ENCODE assay signal across 8 cellular contexts in the genomic region with DNA sequence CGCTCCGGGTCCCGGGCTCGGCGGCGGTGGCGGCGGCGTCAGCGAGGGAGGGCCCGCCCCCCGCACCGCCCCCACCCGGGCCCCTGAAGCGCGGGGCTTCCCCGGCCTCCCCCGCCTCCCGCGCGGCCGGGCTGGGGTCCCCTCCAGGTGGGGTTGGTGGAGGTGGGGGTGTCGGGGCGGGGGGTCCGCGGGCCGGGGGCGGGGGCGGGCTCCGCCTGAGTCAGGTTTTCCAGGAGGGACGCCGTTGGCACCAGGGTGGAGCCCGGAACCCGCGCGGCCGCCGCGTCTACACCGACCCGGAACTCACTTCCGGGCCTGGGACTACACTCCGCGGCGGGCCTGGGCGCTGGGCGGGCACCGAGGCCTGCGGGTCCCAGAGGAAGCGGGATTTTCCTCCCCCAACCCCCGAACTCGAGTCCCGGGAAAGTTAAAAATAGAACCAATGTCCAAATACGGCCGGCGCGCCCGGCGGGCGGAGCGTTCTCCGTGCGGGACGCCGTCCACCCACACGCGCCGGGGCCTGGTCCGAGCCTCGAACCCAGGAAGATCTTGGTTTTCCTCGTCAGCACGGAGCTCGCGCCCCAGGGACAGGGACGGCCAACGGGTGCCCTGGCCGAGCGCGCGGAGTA. TPM values are rescaled to one million over a fixed set of nuclear protein-coding genes. Genes with fewer than 3 reads are reported as not detected.
DNase-seq lines count a peak whose midpoint lies in the region; ATAC-seq and TF ChIP-seq lines count a peak whose summit lies in the region.

No MANE protein-coding gene starts in this region.

- no peaks in the 10 kb centered on the region for H3K36me3 ChIP-seq in GM23338 (ENCODE audit: insufficient read depth)
- peaks cover 0 to 19% of the 10 kb centered on the region in 2 donors for H3K36me3 ChIP-seq in psoas muscle (ENCODE audit: insufficient read depth in 1 of 2, low read depth in 1 of 2)

- peaks cover 8% of the 10 kb centered on the region; the same call in 1 of the 2 replicates for H3K79me2 ChIP-seq in GM23338 (replicated peaks; ENCODE audit: insufficient read depth)

- DNase-seq in GM23338 (ENCODE audit: low spot score): peak; percentile 54
- peak; percentile 74 for DNase-seq in RKO (ENCODE audit: low spot score)
- peak; percentile 78 for DNase-seq in activated naive CD4-positive, alpha-beta T cell treated with anti-CD3 and anti-CD28 coated beads, Interleukin-2, amount 10 ng/mL, durations not matched to agents 7 days and 5 days
- peak; percentile 84 for DNase-seq in Right ventricle myocardium superior
- peak; percentile 77 to 83 for DNase-seq in psoas muscle
- DNase-seq in NCI-H1105 (lab: John Stamatoyannopoulos, UW): no peak
- no peak for DNase-seq in SIG-M5 treated with dmso at 0.1 percent for 504 hours (lab: John Stamatoyannopoulos, UW; ENCODE audit: unreplicated experiment)

- H3K9me3 Mint-ChIP-seq in GM23338: no peaks in the 10 kb centered on the region; the same call in 2 of the 3 replicates
- no peaks in the 10 kb centered on the region for H3K9me3 Mint-ChIP-seq in activated naive CD4-positive, alpha-beta T cell treated with anti-CD3 and anti-CD28 coated beads, Interleukin-2, amount 10 ng/mL, durations not matched to agents 7 days and 5 days

- no peaks in the 10 kb centered on the region; the same call in 1 of the 2 replicates for H4K20me1 ChIP-seq in GM23338 (replicated peaks; ENCODE audit: insufficient read depth)

- H3K27ac ChIP-seq in C4-2B: peak overlapping the region; percentile 97
- H3K27ac ChIP-seq in GM23338 (ENCODE audit: low read depth): no peak overlapping the region
- peak overlapping the region; percentile 91 for H3K27ac ChIP-seq in psoas muscle

- peaks cover 38% of the 10 kb centered on the region for H3K27me3 ChIP-seq in GM23338 (ENCODE audit: insufficient read depth)
- no peaks in the 10 kb centered on the region for H3K27me3 ChIP-seq in psoas muscle (ENCODE audit: insufficient read depth in 3 of 3, low read length in 2 of 3)

- H3F3A ChIP-seq in GM23338 (replicated peaks; ENCODE audit: low read depth): peaks cover 35% of the 10 kb centered on the region

- no peak overlapping the region for H3K27ac Mint-ChIP-seq in GM23338
- no peak overlapping the region for H3K27ac Mint-ChIP-seq in activated naive CD4-positive, alpha-beta T cell treated with anti-CD3 and anti-CD28 coated beads, Interleukin-2, amount 10 ng/mL, durations not matched to agents 7 days and 5 days

- H3K4me3 ChIP-seq in GM23338 (peak overlapping the region; percentile 65), psoas muscle (peak overlapping the region; percentile 84)

- H3K4me1 Mint-ChIP-seq in GM23338: peaks cover 33% of the 10 kb centered on the region
- peaks cover 44% of the 10 kb centered on the region for H3K4me1 Mint-ChIP-seq in activated naive CD4-positive, alpha-beta T cell treated with anti-CD3 and anti-CD28 coated beads, Interleukin-2, amount 10 ng/mL, durations not matched to agents 7 days and 5 days

- H3K4me1 ChIP-seq in GM23338 (ENCODE audit: insufficient read depth) (peaks cover 19% of the 10 kb centered on the region), psoas muscle (peaks cover 43% of the 10 kb centered on the region)

- peak; percentile 2; the same call in 2 of the 3 replicates for ATAC-seq in GM23338
- ATAC-seq in Right ventricle myocardium superior (ENCODE audit: poor library complexity): peak; percentile 32
- peak; percentile 34 to 50 (median 38) for ATAC-seq in psoas muscle

- no peak for TF ChIP-seq CTCF in C4-2B (conservative IDR thresholded peaks at IDR 0.05)
- TF ChIP-seq CTCF in GM23338 (conservative IDR thresholded peaks at IDR 0.05; ENCODE audit: low read depth in 2 of 2): no peak
- TF ChIP-seq CTCF in psoas muscle (IDR thresholded peaks at IDR 0.05): no peak

- intact Hi-C loops in Right ventricle myocardium superior (cut with DNase I) (no loop called here), psoas muscle (cut with DNase I) (no loop called here)

- 0 out of 2 replicates have a peak overlapping the region, but pooled peaks have one; percentile 47 for H2AFZ ChIP-seq in GM23338

- CTCF ChIA-PET in activated naive CD4-positive, alpha-beta T cell treated with anti-CD3 and anti-CD28 coated beads, Interleukin-2, amount 10 ng/mL, durations not matched to agents 7 days and 5 days (lab: Charles Lee): interaction anchor here (1.0 kb wide), 1 partner anchor 30 kb away, joined by 5 read pairs; the partner anchor contains the start of gene INPP5K

- H3K27me3 Mint-ChIP-seq in GM23338 (ENCODE audit: insufficient read depth, low read depth, poor library complexity): peaks cover 51% of the 10 kb centered on the region
- H3K27me3 Mint-ChIP-seq in activated naive CD4-positive, alpha-beta T cell treated with anti-CD3 and anti-CD28 coated beads, Interleukin-2, amount 10 ng/mL, durations not matched to agents 7 days and 5 days: peaks cover 50% of the 10 kb centered on the region

- H3K4me3 Mint-ChIP-seq in GM23338: peak overlapping the region; percentile 68; the same call in 2 of the 3 replicates
- peak overlapping the region; percentile 65 for H3K4me3 Mint-ChIP-seq in activated naive CD4-positive, alpha-beta T cell treated with anti-CD3 and anti-CD28 coated beads, Interleukin-2, amount 10 ng/mL, durations not matched to agents 7 days and 5 days

- peak overlapping the region; percentile 85 for H3K4me2 ChIP-seq in GM23338

- no peaks in the 10 kb centered on the region for H3K9me2 ChIP-seq in GM23338 (ENCODE audit: insufficient read depth)

- H3K9me3 ChIP-seq in psoas muscle: no peaks in the 10 kb centered on the region

- peaks cover 22% of the 10 kb centered on the region for H3K36me3 Mint-ChIP-seq in GM23338 (ENCODE audit: low read depth)
- H3K36me3 Mint-ChIP-seq in activated naive CD4-positive, alpha-beta T cell treated with anti-CD3 and anti-CD28 coated beads, Interleukin-2, amount 10 ng/mL, durations not matched to agents 7 days and 5 days: peaks cover 11% of the 10 kb centered on the region

- WGBS in psoas muscle, 3 donors: 2 to 4% (median 4%) methylated on average over 41 to 80 of the region's 80 CpGs

RNA-seq across cellular contexts. Expression of gene MYO1C, which starts 6.6 kb away (rescaled TPM):
- 35.2 and 57.1 TPM in 2 replicates for total RNA-seq in GM23338 (2014; rRNA removed; shearing (Covaris generic))
- polyA plus RNA-seq in GM23338 (2016; fragmentation: Nextera tagmentation; extraction: Ambion mirVana): 12.3 and 13.9 TPM in 2 replicates
- total RNA-seq in Right ventricle myocardium superior: 182 TPM
- 10 to 100 TPM; 68.1 to 82.7 (median 73.2) TPM for total RNA-seq in psoas muscle
- polyA plus RNA-seq in psoas muscle: 10 to 100 TPM; 24.0 to 32.7 (median 28.4) TPM

RNA-seq across cellular contexts. Expression of gene CRK, which starts 29.8 kb away (rescaled TPM):
- total RNA-seq in GM23338 (2014; rRNA removed; shearing (Covaris generic)): 59.8 and 61.1 TPM in 2 replicates
- 28.6 and 32.6 TPM in 2 replicates for polyA plus RNA-seq in GM23338 (2016; fragmentation: Nextera tagmentation; extraction: Ambion mirVana)
- total RNA-seq in Right ventricle myocardium superior: 36.0 TPM
- total RNA-seq in psoas muscle: 10 to 100 TPM; 26.4 to 60.4 (median 33.1) TPM
- 10 to 100 TPM; 29.7 to 48.0 (median 40.4) TPM for polyA plus RNA-seq in psoas muscle

RNA-seq across cellular contexts. Expression of gene INPP5K, which starts 30.6 kb away (rescaled TPM):
- 22.5 and 29.7 TPM in 2 replicates for total RNA-seq in GM23338 (2014; rRNA removed; shearing (Covaris generic))
- polyA plus RNA-seq in GM23338 (2016; fragmentation: Nextera tagmentation; extraction: Ambion mirVana) (8.4 TPM in 2 replicates), psoas muscle (10 to 100 TPM; 25.6 to 45.4 (median 30.9) TPM)
- total RNA-seq in Right ventricle myocardium superior (32.9 TPM), psoas muscle (10 to 100 TPM; 35.7 to 41.8 (median 40.1) TPM)

Comparison
In these comparisons a context has a peak if more than half of its experiments do, and no peak if none do; other contexts are left out.
1. DNase-seq: peak in GM23338 (single experiment), RKO (single experiment), activated naive CD4-positive, alpha-beta T cell treated with anti-CD3 and anti-CD28 coated beads, Interleukin-2, amount 10 ng/mL, durations not matched to agents 7 days and 5 days (single experiment), Right ventricle myocardium superior (single experiment) and psoas muscle (2 of 2); none in NCI-H1105 (single experiment) and SIG-M5 treated with dmso at 0.1 percent for 504 hours (single experiment).
2. Peak in every context shown above with its lines, with median percentiles within 50 percentile points of each other: ATAC-seq.